In the genomic region with DNA sequence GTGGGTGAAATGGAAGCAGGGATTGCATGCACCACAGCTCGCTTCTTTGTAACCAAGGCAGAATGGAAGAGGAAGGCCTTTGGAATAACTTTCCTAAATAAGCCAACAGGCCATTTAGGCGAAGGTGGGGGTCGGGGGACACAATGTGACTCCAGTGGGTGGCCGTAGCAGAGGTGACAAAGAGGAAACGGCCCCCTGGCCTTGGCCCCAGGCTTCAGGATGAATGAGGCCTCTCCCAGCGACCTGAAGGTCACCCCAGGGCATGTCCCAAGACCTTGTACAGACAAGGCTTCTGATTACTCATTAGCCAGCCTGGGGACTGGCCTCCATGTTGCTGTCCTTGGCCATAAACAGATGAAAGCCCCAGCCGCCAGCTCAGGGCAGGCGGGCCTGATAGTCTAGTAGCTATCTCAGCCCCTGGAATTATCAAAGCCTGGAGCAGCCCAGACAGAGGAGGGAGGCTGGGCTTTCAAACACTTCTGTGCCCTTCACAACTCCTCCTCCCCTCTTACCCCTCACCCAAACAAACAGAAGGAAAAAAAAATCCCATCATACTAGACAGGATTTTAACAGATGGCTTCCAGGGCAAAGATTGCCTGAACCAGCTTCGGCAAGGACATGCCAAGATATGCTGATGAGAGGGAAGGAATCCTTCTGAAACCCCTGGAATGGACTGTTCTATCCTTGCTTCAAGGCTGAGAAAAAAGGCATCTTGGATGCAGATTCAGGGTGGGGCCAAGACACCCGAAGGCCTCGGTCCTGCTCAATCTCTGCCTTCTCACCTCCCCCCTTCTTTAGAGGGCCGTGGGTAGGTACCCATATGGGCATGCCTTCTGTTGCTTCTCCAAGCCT, we compare ENCODE assay signal across 24 cellular contexts.
DNase-seq lines count a peak whose midpoint lies in the region; ATAC-seq and TF ChIP-seq lines count a peak whose summit lies in the region.
"Had no signal": no experiment of that assay in that cellular context is flagged by ENCODE, and none has a peak within 500 bp of the region (broad histone marks: within the 10 kb centered on the region; RNA-seq: fewer than 3 reads in every experiment).

No MANE protein-coding gene starts in this region.

- no peaks in the 10 kb centered on the region for H3K36me3 Mint-ChIP-seq in nephron (ENCODE audit: low read depth)
- H3K36me3 Mint-ChIP-seq in activated T-cell treated with anti-CD3 and anti-CD28 coated beads, Interleukin-2, amount 50 U/mL, for 24 hours (ENCODE audit: low read depth), result no peaks in the 10 kb centered on the region
- H3K36me3 Mint-ChIP-seq: stimulated activated naive B cell treated with anti-CD40 and anti-IgM and Interleukin-4, amounts not matched to agents 10 μg/mL and 1 μg/mL and 100 μg/mL, for 72 hours had no signal

- H3K4me2 ChIP-seq in hepatocyte, result peak overlapping the region; percentile 30
- H3K4me2 ChIP-seq: smooth muscle cell had no signal

- peaks cover 52% of the 10 kb centered on the region for H3K4me1 ChIP-seq in hepatocyte (ENCODE audit: insufficient read depth)
- peaks cover 0 to 21% (median 10%) of the 10 kb centered on the region in 4 donors for H3K4me1 ChIP-seq in upper lobe of left lung
- H3K4me1 ChIP-seq: testis had no signal

- H3K27me3 ChIP-seq in hepatocyte (no peaks in the 10 kb centered on the region), upper lobe of left lung (no peaks in the 10 kb centered on the region)
- H3K27me3 ChIP-seq: neutrophil, testis had no signal

- DNase-seq in DMS 273 (lab: John Stamatoyannopoulos, UW; ENCODE audit: unreplicated experiment) (peak; percentile 43), DMS 273 treated with DMSO at 0.1 percent for 48 hours (lab: John Stamatoyannopoulos, UW) (no peak), hepatocyte (ENCODE audit: low spot score) (peak; percentile 91), upper lobe of left lung (peak in 1 of 2 donors; percentile 45), NCI-H1436 treated with DMSO at 0.1 percent for 48 hours (lab: John Stamatoyannopoulos, UW) (no peak)
- DNase-seq in activated T-cell treated with anti-CD3 and anti-CD28 coated beads, Interleukin-2, amount 50 U/mL, for 24 hours, result no peak
- DNase-seq in activated CD4-positive, alpha-beta T cell treated with anti-CD3 and anti-CD28 coated beads, Interleukin-2, amount 50 U/mL, for 1 hour, result no peak
- DNase-seq: activated CD4-positive, alpha-beta T cell treated with anti-CD3 and anti-CD28 coated beads, Interleukin-2, amount 50 U/mL, for 48 hours; activated effector memory CD4-positive, alpha-beta T cell treated with anti-CD3 and anti-CD28 coated beads, Interleukin-2, amount 50 U/mL, for 16 hours; CD4-positive, alpha-beta T cell; DMS79; glutamatergic neuron; HFFc6; NCI-H146; NCI-H2171; NCI-H526 treated with DMSO at 0.1 percent for 48 hours; stimulated activated naive B cell treated with anti-CD40 and anti-IgM and Interleukin-4, amounts not matched to agents 10 μg/mL and 1 μg/mL and 100 μg/mL, for 72 hours; testis had no signal

- H3K36me3 ChIP-seq in hepatocyte (replicated peaks; ENCODE audit: insufficient read depth, low read depth), result no peaks in the 10 kb centered on the region
- no peaks in the 10 kb centered on the region for H3K36me3 ChIP-seq in upper lobe of left lung
- H3K36me3 ChIP-seq: neutrophil had no signal

- H3K9me3 ChIP-seq in hepatocyte (ENCODE audit: low read depth) (no peaks in the 10 kb centered on the region), upper lobe of left lung (no peaks in the 10 kb centered on the region)
- H3K9me3 ChIP-seq: neutrophil, testis had no signal

- TF ChIP-seq POLR2A in upper lobe of left lung (IDR thresholded peaks at IDR 0.05), result no peak

- H4K20me1 ChIP-seq in hepatocyte (ENCODE audit: insufficient read depth, poor library complexity, severe bottlenecking), result no peaks in the 10 kb centered on the region

- no peaks in the 10 kb centered on the region for H3K79me2 ChIP-seq in hepatocyte

- H2AFZ ChIP-seq in hepatocyte, result no peak overlapping the region

- no peaks in the 10 kb centered on the region for H3K27me3 Mint-ChIP-seq in nephron (ENCODE audit: low read depth)
- no peaks in the 10 kb centered on the region for H3K27me3 Mint-ChIP-seq in activated T-cell treated with anti-CD3 and anti-CD28 coated beads, Interleukin-2, amount 50 U/mL, for 24 hours
- H3K27me3 Mint-ChIP-seq: CD4-positive, alpha-beta T cell had no signal

- H3K9me3 Mint-ChIP-seq in nephron, result no peaks in the 10 kb centered on the region
- H3K9me3 Mint-ChIP-seq in activated T-cell treated with anti-CD3 and anti-CD28 coated beads, Interleukin-2, amount 50 U/mL, for 24 hours, result no peaks in the 10 kb centered on the region
- H3K9me3 Mint-ChIP-seq: CD4-positive, alpha-beta T cell; HFFc6; stimulated activated naive B cell treated with anti-CD40 and anti-IgM and Interleukin-4, amounts not matched to agents 10 μg/mL and 1 μg/mL and 100 μg/mL, for 72 hours had no signal

- H3K4me1 Mint-ChIP-seq in nephron, result peaks cover 30% of the 10 kb centered on the region
- no peaks in the 10 kb centered on the region for H3K4me1 Mint-ChIP-seq in activated T-cell treated with anti-CD3 and anti-CD28 coated beads, Interleukin-2, amount 50 U/mL, for 24 hours (ENCODE audit: low read depth)
- H3K4me1 Mint-ChIP-seq: stimulated activated naive B cell treated with anti-CD40 and anti-IgM and Interleukin-4, amounts not matched to agents 10 μg/mL and 1 μg/mL and 100 μg/mL, for 72 hours had no signal

- H3K4me3 Mint-ChIP-seq in nephron, result no peak overlapping the region
- no peak overlapping the region for H3K4me3 Mint-ChIP-seq in activated T-cell treated with anti-CD3 and anti-CD28 coated beads, Interleukin-2, amount 50 U/mL, for 24 hours
- H3K4me3 Mint-ChIP-seq: CD4-positive, alpha-beta T cell; HFFc6; stimulated activated naive B cell treated with anti-CD40 and anti-IgM and Interleukin-4, amounts not matched to agents 10 μg/mL and 1 μg/mL and 100 μg/mL, for 72 hours had no signal

- TF ChIP-seq CTCF in hepatocyte (IDR thresholded peaks at IDR 0.05; ENCODE audit: poor library complexity) (no peak), nephron (IDR thresholded peaks at IDR 0.05; ENCODE audit: unreplicated experiment in 3 of 3) (no peak), upper lobe of left lung (IDR thresholded peaks at IDR 0.05) (no peak)

- 47% methylated on average over 11 of the region's 12 CpGs for WGBS in hepatocyte (ENCODE audit: low lambda C conversion rate, missing lambda C conversion rate)
- 69 to 77% methylated on average over 9 to 11 of the region's 12 CpGs for WGBS in upper lobe of left lung, 2 donors

- TF ChIP-seq EP300 in upper lobe of left lung (IDR thresholded peaks at IDR 0.05), result no peak

- peak overlapping the region; percentile 73 to 78 (median 77) for H3K27ac Mint-ChIP-seq in nephron
- no peak overlapping the region for H3K27ac Mint-ChIP-seq in activated T-cell treated with anti-CD3 and anti-CD28 coated beads, Interleukin-2, amount 50 U/mL, for 24 hours
- H3K27ac Mint-ChIP-seq: CD4-positive, alpha-beta T cell; HFFc6; stimulated activated naive B cell treated with anti-CD40 and anti-IgM and Interleukin-4, amounts not matched to agents 10 μg/mL and 1 μg/mL and 100 μg/mL, for 72 hours had no signal

- H3K4me3 ChIP-seq in hepatocyte (no peak overlapping the region), upper lobe of left lung (no peak overlapping the region)
- H3K4me3 ChIP-seq: smooth muscle cell, testis had no signal

- H3K9me2 ChIP-seq in hepatocyte (replicated peaks; ENCODE audit: insufficient read depth), result no peaks in the 10 kb centered on the region

- H3K27ac ChIP-seq in hepatocyte, result peak overlapping the region; percentile 79
- H3K27ac ChIP-seq in upper lobe of left lung, result peak overlapping the region in 1 of 4 donors; percentile 30
- H3K27ac ChIP-seq: 22Rv1, neutrophil, RWPE1, testis had no signal

- ATAC-seq in upper lobe of left lung (ENCODE audit: low FRiP score in 2 of 2), result peak; percentile 16 to 43
- ATAC-seq: SK-N-SH treated with all-trans-retinoic acid at 6 μM for 48 hours; stimulated activated naive B cell treated with anti-CD40 and anti-IgM and Interleukin-4, amounts not matched to agents 10 μg/mL and 1 μg/mL and 100 μg/mL, for 72 hours had no signal

Comparison
In these comparisons a context has a peak if more than half of its experiments do, and no peak if none do; other contexts are left out.
1. DNase-seq: peak in DMS 273 (single experiment) and hepatocyte (single experiment); none in DMS 273 treated with DMSO at 0.1 percent for 48 hours (single experiment), NCI-H1436 treated with DMSO at 0.1 percent for 48 hours (single experiment), activated T-cell treated with anti-CD3 and anti-CD28 coated beads, Interleukin-2, amount 50 U/mL, for 24 hours (single experiment) and activated CD4-positive, alpha-beta T cell treated with anti-CD3 and anti-CD28 coated beads, Interleukin-2, amount 50 U/mL, for 1 hour (single experiment).